ENCODE assay signal across 8 cellular contexts in genomic region chr1:234611799-234612351, GRCh38. TPM values are rescaled to one million over a fixed set of nuclear protein-coding genes. Genes with fewer than 3 reads are reported as not detected.
DNase-seq lines count a peak whose midpoint lies in the region; ATAC-seq and TF ChIP-seq lines count a peak whose summit lies in the region.

No MANE protein-coding gene starts in this region.

- peak overlapping the region; percentile 79 for H3K56ac ChIP-seq in IMR-90 (ENCODE audit: extremely low read depth, insufficient read depth, low read length)

- H3K4me1 ChIP-seq in IMR-90 (ENCODE audit: control insufficient read depth, insufficient read depth, low read length) (peaks cover 19% of the 10 kb centered on the region), gastroesophageal sphincter (peaks cover 14 to 52% (median 23%) of the 10 kb centered on the region in 3 donors)

- H3K9me3 ChIP-seq in CD4-positive, alpha-beta T cell (ENCODE audit: control insufficient read depth, low read length) = no peaks in the 10 kb centered on the region
- H3K9me3 ChIP-seq in IMR-90 (ENCODE audit: control insufficient read depth, insufficient read depth, low read length) (no peaks in the 10 kb centered on the region), gastroesophageal sphincter (no peaks in the 10 kb centered on the region)

- peak overlapping the region; percentile 66 for H3K9ac ChIP-seq in IMR-90 (ENCODE audit: low read depth, low read length)

- H3K4me3 ChIP-seq in IMR-90 (ENCODE audit: insufficient read depth, low read depth, low read length) = no peak overlapping the region
- H3K4me3 ChIP-seq in gastroesophageal sphincter = peak overlapping the region in 1 of 2 donors; percentile 82

- POLR2A ChIA-PET in CD4-positive, alpha-beta T cell (lab: Charles Lee) = interaction anchor here (0.6 to 6.2 kb wide), 61 partner anchors 8 to 893 kb away, joined by 3 to 291 read pairs (median 5); partner anchors contain the start of genes ARID4B, B3GALNT2, COA6 and GGPS1
- POLR2A ChIA-PET in IMR-90 (lab: Charles Lee; ENCODE audit: unreplicated experiment) = interaction anchor here (1.5 to 2.9 kb wide), 2 partner anchors 112 to 385 kb away, joined by 7 to 18 read pairs; no protein-coding TSS in a partner anchor

- peak overlapping the region; percentile 99 for H3K27ac Mint-ChIP-seq in CD4-positive, alpha-beta T cell

- intact Hi-C loops in CD4-positive, alpha-beta T cell (cut with DNase I, micrococcal nuclease) = loop anchor here (1.0 to 5.0 kb wide), 10 partner anchors 12 to 470 kb away; partner anchors contain the start of gene TARBP1 (in 1 of the 2)
- intact Hi-C loops in IMR-90 (cut with micrococcal nuclease) = loop anchor here (1.0 to 5.0 kb wide), 6 partner anchors 112 to 463 kb away; no protein-coding TSS in a partner anchor

- H3K4me1 Mint-ChIP-seq in CD4-positive, alpha-beta T cell (ENCODE audit: low read depth) = peaks cover 55% of the 10 kb centered on the region

- no peak for TF ChIP-seq RAD21 in IMR-90 (IDR thresholded peaks at IDR 0.05; ENCODE audit: low read length)

- CTCF ChIA-PET in CD4-positive, alpha-beta T cell (lab: Charles Lee) = interaction anchor here (0.7 to 3.5 kb wide), 12 partner anchors 10 to 472 kb away, joined by 3 to 18 read pairs (median 5); no protein-coding TSS in a partner anchor
- CTCF ChIA-PET in IMR-90 (lab: Yijun Ruan, JAX) = interaction anchor here (0.8 to 1.9 kb wide), 8 partner anchors 14 to 472 kb away, joined by 3 to 7 read pairs (median 3); no protein-coding TSS in a partner anchor

- H3K18ac ChIP-seq in IMR-90 (ENCODE audit: low read depth, low read length) = peak overlapping the region; percentile 98

- no peaks in the 10 kb centered on the region for H3K27me3 ChIP-seq in CD4-positive, alpha-beta T cell (ENCODE audit: control insufficient read depth, insufficient read depth, low read length)
- H3K27me3 ChIP-seq in IMR-90 (ENCODE audit: control insufficient read depth, insufficient read depth, low read length) = no peaks in the 10 kb centered on the region
- H3K27me3 ChIP-seq in gastroesophageal sphincter = no peaks in the 10 kb centered on the region

- peak overlapping the region; percentile 97 for H4K5ac ChIP-seq in IMR-90 (ENCODE audit: low read depth, low read length)

- no TSS peak for BruUV-seq in IMR-90 (replicated peaks; lab: Mats Ljungman, UMichigan)

- H2BK120ac ChIP-seq in IMR-90 (ENCODE audit: low read depth, low read length) = peak overlapping the region; percentile 94

- no peak for ATAC-seq in CD4-positive, alpha-beta T cell (ENCODE audit: poor library complexity)
- ATAC-seq in IMR-90 (ENCODE audit: low read depth) (no peak), gastroesophageal sphincter (no peak), GM18858 (IDR thresholded peaks at IDR 0.05; ENCODE audit: unreplicated experiment) (no peak)

- TF ChIP-seq CTCF in CD4-positive, alpha-beta T cell (IDR thresholded peaks at IDR 0.05) = no peak
- TF ChIP-seq CTCF in IMR-90 (conservative IDR thresholded peaks at IDR 0.05; ENCODE audit: low read depth, low read length) (no peak), gastroesophageal sphincter (IDR thresholded peaks at IDR 0.05) (no peak)

- H2BK15ac ChIP-seq in IMR-90 (ENCODE audit: low read depth, low read length) = peak overlapping the region; percentile 64; the same call in 2 of the 3 replicates

- H3K4me3 Mint-ChIP-seq in CD4-positive, alpha-beta T cell = peak overlapping the region; percentile 89

- peak overlapping the region; percentile 92 for H2AK5ac ChIP-seq in IMR-90 (ENCODE audit: low read depth, low read length)

- H3K36me3 Mint-ChIP-seq in CD4-positive, alpha-beta T cell (ENCODE audit: low read depth) = peaks cover 27% of the 10 kb centered on the region

- peak overlapping the region; percentile 85 for H2BK5ac ChIP-seq in IMR-90 (ENCODE audit: low read depth, low read length, poor library complexity, severe bottlenecking)

- H3K23ac ChIP-seq in IMR-90 (ENCODE audit: low read depth, low read length) = peak overlapping the region; percentile 87

- 65% methylated on average over 2 of the region's 8 CpGs; no CpG with 5 or more reads in 1 of the 2 experiments for WGBS in IMR-90 (ENCODE audit: extremely low coverage in 2 of 2, insufficient read length in 1 of 2), 2 experiments
- 16 to 31% methylated on average over 2 of the region's 8 CpGs for WGBS in gastroesophageal sphincter (ENCODE audit: low coverage in 1 of 2), 2 donors

- peak in 6 of 10 experiments; percentile 8 to 45 (median 31) for DNase-seq in CD4-positive, alpha-beta T cell
- DNase-seq in IMR-90 = no peak
- peak; percentile 24 for DNase-seq in activated CD8-positive, alpha-beta memory T cell treated with anti-CD3 and anti-CD28 coated beads, Interleukin-2, amount 50 U/mL, for 4 hours
- peak; percentile 74 for DNase-seq in pons (ENCODE audit: low spot score)
- no peak for DNase-seq in AG08396 (ENCODE audit: low spot score)
- no peak for DNase-seq in GDM1 (lab: John Stamatoyannopoulos, UW)

- no peak for TF ChIP-seq EP300 in gastroesophageal sphincter (IDR thresholded peaks at IDR 0.05)

- peaks cover 10% of the 10 kb centered on the region for H3K27me3 Mint-ChIP-seq in CD4-positive, alpha-beta T cell

- dilution Hi-C loops in IMR-90 (cut with HindIII; ENCODE audit: low sequenced_read_pairs, unreplicated experiment) = no loop called here

- no peak for TF ChIP-seq POLR2A in IMR-90 (IDR thresholded peaks at IDR 0.05; ENCODE audit: low read depth, low read length)
- no peak for TF ChIP-seq POLR2A in gastroesophageal sphincter (IDR thresholded peaks at IDR 0.05)

- no peaks in the 10 kb centered on the region; the same call in 1 of the 2 replicates for H3K9me1 ChIP-seq in IMR-90 (ENCODE audit: insufficient read depth, low read length)

- H3K4ac ChIP-seq in IMR-90 (ENCODE audit: low read depth, low read length) = peak overlapping the region; percentile 95

- H4K20me1 ChIP-seq in IMR-90 (ENCODE audit: insufficient read depth, low read length) = peaks cover 15% of the 10 kb centered on the region

- peak overlapping the region; percentile 76 to 86; a peak in 3 of 4 replicates for H4K8ac ChIP-seq in IMR-90 (ENCODE audit: low read depth in 2 of 2, low read length in 2 of 2)

- peak overlapping the region; percentile 24 for H2AFZ ChIP-seq in IMR-90 (replicated peaks; ENCODE audit: low read length, poor library complexity)

- H3K27ac ChIP-seq in CD4-positive, alpha-beta T cell (ENCODE audit: low read depth, low read length) = peak overlapping the region; percentile 99
- H3K27ac ChIP-seq in IMR-90 (ENCODE audit: insufficient read depth, low read length) (peak overlapping the region; percentile 98), gastroesophageal sphincter (peak overlapping the region; percentile 95 to 100 (median 100))

- H4K91ac ChIP-seq in IMR-90 (ENCODE audit: insufficient read depth, low read depth, low read length) = peak overlapping the region; percentile 93

- H2AK9ac ChIP-seq in IMR-90 (replicated peaks; ENCODE audit: low read depth, low read length, poor library complexity) = peak overlapping the region; percentile 80

- H3K79me1 ChIP-seq in IMR-90 (ENCODE audit: low read depth in 1 of 2, low read length in 2 of 2) = peaks cover 0 to 8% of the 10 kb centered on the region in 2 experiments; a peak in 2 of 4 replicates

- H3K36me3 ChIP-seq in IMR-90 (ENCODE audit: control insufficient read depth, insufficient read depth, low read length) (peaks cover 18% of the 10 kb centered on the region), gastroesophageal sphincter (peaks cover 0 to 13% of the 10 kb centered on the region in 2 donors)

- peak overlapping the region; percentile 87 for H2BK20ac ChIP-seq in IMR-90 (ENCODE audit: low read depth, low read length)

- peak overlapping the region; percentile 62 for H3K4me2 ChIP-seq in IMR-90 (ENCODE audit: low read depth, low read length)

- in situ Hi-C loops in IMR-90 (cut with MboI; ENCODE audit: low sequenced_read_pairs) = loop anchor here (5.0 to 25.0 kb wide), 4 partner anchors 110 to 470 kb away; no protein-coding TSS in a partner anchor

- H3K14ac ChIP-seq in IMR-90 (replicated peaks; ENCODE audit: low read depth, low read length) = peak overlapping the region; percentile 93

- H3K9me3 Mint-ChIP-seq in CD4-positive, alpha-beta T cell = no peaks in the 10 kb centered on the region

TF ChIP-seq in IMR-90, 13 proteins besides CTCF, POLR2A, EP300 and RAD21 (continues in another document):
- TF ChIP-seq RCOR1 (IDR thresholded peaks at IDR 0.05; ENCODE audit: insufficient replicate concordance, low read length) = no peak
- TF ChIP-seq RFX5 (IDR thresholded peaks at IDR 0.05; ENCODE audit: low read depth, low read length) = no peak
- TF ChIP-seq NFE2L2 (IDR thresholded peaks at IDR 0.05; ENCODE audit: low read depth, low read length) = no peak
- no peak for TF ChIP-seq BHLHE40 (IDR thresholded peaks at IDR 0.05; ENCODE audit: low read depth, low read length)
- no peak for TF ChIP-seq SMC3 (IDR thresholded peaks at IDR 0.05; ENCODE audit: low read depth, low read length)
- no peak for TF ChIP-seq MAZ (IDR thresholded peaks at IDR 0.05; ENCODE audit: borderline replicate concordance, low read depth, low read length)
- TF ChIP-seq MXI1 (IDR thresholded peaks at IDR 0.05; ENCODE audit: borderline replicate concordance, low read depth, low read length) = no peak
- no peak for TF ChIP-seq CEBPB (IDR thresholded peaks at IDR 0.05; ENCODE audit: low read depth, low read length)
- TF ChIP-seq USF2 (IDR thresholded peaks at IDR 0.05; ENCODE audit: low read depth, low read length) = no peak
- no peak for TF ChIP-seq MAFK (IDR thresholded peaks at IDR 0.05; ENCODE audit: low read depth, low read length)
- TF ChIP-seq FOS (IDR thresholded peaks at IDR 0.05; ENCODE audit: low read depth, low read length) = no peak

RNA-seq across cellular contexts. Expression of gene IRF2BP2, which starts 1.9 kb away (rescaled TPM):
- 100 to 1,000 TPM; 580 to 609 TPM for total RNA-seq in CD4-positive, alpha-beta T cell
- total RNA-seq in IMR-90 (2012; rRNA removed) (37.2 and 47.0 TPM in 2 replicates), gastroesophageal sphincter (100 to 1,000 TPM in 3 of 4 donors, 10 to 100 TPM in 1; 70.1 to 107 (median 104) TPM)
- 56.5 and 66.6 TPM in 2 replicates for polyA plus RNA-seq in IMR-90 (2012; rRNA removed)
- polyA plus RNA-seq in IMR-90 (2012; cell fraction: cytosol; rRNA removed) = 12.6 and 82.3 TPM in 2 replicates
- polyA plus RNA-seq in IMR-90 (2012; cell fraction: nucleus; rRNA removed; ENCODE audit: low replicate concordance) = 216 and 242 TPM in 2 replicates

Comparison
In these comparisons a context has a peak if more than half of its experiments do, and no peak if none do; other contexts are left out.
1. DNase-seq: peak in CD4-positive, alpha-beta T cell (6 of 10), activated CD8-positive, alpha-beta memory T cell treated with anti-CD3 and anti-CD28 coated beads, Interleukin-2, amount 50 U/mL, for 4 hours (single experiment) and pons (single experiment); none in IMR-90 (single experiment), AG08396 (single experiment) and GDM1 (single experiment).
2. RNA of gene IRF2BP2, which starts 1.9 kb away (total RNA-seq): 580 to 609 TPM in CD4-positive, alpha-beta T cell; 70.1 to 107 TPM in gastroesophageal sphincter and 37.2 to 47.0 TPM in IMR-90; every median in the first group is over 4 times any median in the second.
3. Peak in every context shown above with its lines, with median percentiles within 50 percentile points of each other: H3K27ac ChIP-seq.